Comparison of ENCODE assay signal across 9 cellular contexts in genomic region chr10:21334891-21335696, GRCh38.
DNase-seq lines count a peak whose midpoint lies in the region; ATAC-seq and TF ChIP-seq lines count a peak whose summit lies in the region.
"Had no signal": no experiment of that assay in that cellular context is flagged by ENCODE, and none has a peak within 500 bp of the region (broad histone marks: within the 10 kb centered on the region; RNA-seq: fewer than 3 reads in every experiment).

No MANE protein-coding gene starts in this region.

- TF ChIP-seq CTCF in astrocyte of the spinal cord (IDR thresholded peaks at IDR 0.05; ENCODE audit: low read depth, low read length) (no peak), hepatocyte (IDR thresholded peaks at IDR 0.05; ENCODE audit: poor library complexity) (no peak)

- DNase-seq in HT-29 (ENCODE audit: low spot score), result peak; percentile 12
- peak; percentile 90 for DNase-seq in astrocyte of the spinal cord (ENCODE audit: low read depth, low spot score)
- peak; percentile 68 for DNase-seq in hepatocyte (ENCODE audit: low spot score)
- DNase-seq in stromal cell of bone marrow (ENCODE audit: low read depth), result peak; percentile 88
- no peak for DNase-seq in stimulated activated naive CD4-positive, alpha-beta T cell (lab: John Stamatoyannopoulos, UW)
- no peak for DNase-seq in GM19238 (ENCODE audit: insufficient read length, low spot score)
- DNase-seq: Kasumi-1 had no signal

- H3K9me2 ChIP-seq in hepatocyte (replicated peaks; ENCODE audit: insufficient read depth), result no peaks in the 10 kb centered on the region

- H3K27ac ChIP-seq in hepatocyte, result peak overlapping the region; percentile 87

- no peaks in the 10 kb centered on the region for H4K20me1 ChIP-seq in hepatocyte (ENCODE audit: insufficient read depth, poor library complexity, severe bottlenecking)

- in situ Hi-C loops in astrocyte of the spinal cord (cut with HindIII; ENCODE audit: low sequenced_read_pairs), result no loop called here

- ATAC-seq in GM21515 (IDR thresholded peaks at IDR 0.05; ENCODE audit: unreplicated experiment) (no peak), HG02678 (IDR thresholded peaks at IDR 0.05; ENCODE audit: unreplicated experiment) (no peak)

- H3K27me3 ChIP-seq in hepatocyte, result no peaks in the 10 kb centered on the region

- H3K79me2 ChIP-seq in hepatocyte, result no peaks in the 10 kb centered on the region

- no peaks in the 10 kb centered on the region for H3K36me3 ChIP-seq in hepatocyte (replicated peaks; ENCODE audit: insufficient read depth, low read depth)

- H3K4me3 ChIP-seq in astrocyte of the spinal cord (ENCODE audit: low read depth, low read length) (no peak overlapping the region), hepatocyte (no peak overlapping the region)

- no peak overlapping the region for H2AFZ ChIP-seq in hepatocyte

- no peaks in the 10 kb centered on the region for H3K9me3 ChIP-seq in hepatocyte (ENCODE audit: low read depth)

- peaks cover 11% of the 10 kb centered on the region for H3K4me1 ChIP-seq in hepatocyte (ENCODE audit: insufficient read depth)

- no peak overlapping the region for H3K4me2 ChIP-seq in hepatocyte

- 67% methylated on average over 14 of the region's 14 CpGs for WGBS in hepatocyte (ENCODE audit: low lambda C conversion rate, missing lambda C conversion rate)

Comparison
In these comparisons a context has a peak if more than half of its experiments do, and no peak if none do; other contexts are left out.
1. DNase-seq: peak in HT-29 (single experiment), astrocyte of the spinal cord (single experiment), hepatocyte (single experiment) and stromal cell of bone marrow (single experiment); none in stimulated activated naive CD4-positive, alpha-beta T cell (0 of 6) and GM19238 (single experiment).